ENCODE assay signal across 24 cellular contexts in genomic region chr1:72869873-72870272, GRCh38.
"Had no signal": no experiment of that assay in that cellular context is flagged by ENCODE, and none has a peak within 500 bp of the region (broad histone marks: within the 10 kb centered on the region; RNA-seq: fewer than 3 reads in every experiment).

No MANE protein-coding gene starts in this region.

- H3K4me3 ChIP-seq: colonic mucosa, esophagus squamous epithelium, gastrocnemius medialis, heart right ventricle, left lung, lower lobe of right lung had no signal

- H3K27me3 ChIP-seq: colonic mucosa, esophagus squamous epithelium, gastrocnemius medialis, heart right ventricle, left lung had no signal

- H3K36me3 ChIP-seq: colonic mucosa, esophagus squamous epithelium, gastrocnemius medialis, heart right ventricle, left lung, lower lobe of right lung had no signal

- ATAC-seq: effector memory CD8-positive, alpha-beta T cell; esophagus mucosa; gastrocnemius medialis; heart right ventricle; left cardiac atrium; left lung; left ventricle myocardium superior; lower lobe of right lung had no signal

- FAIRE-seq: islet of Langerhans, keratinocyte had no signal

- H3K4me1 ChIP-seq: colonic mucosa, esophagus squamous epithelium, gastrocnemius medialis, heart right ventricle, left lung, lower lobe of right lung had no signal

- H3K27ac ChIP-seq: colonic mucosa, epithelial cell of prostate, esophagus squamous epithelium, gastrocnemius medialis, heart right ventricle, left lung, lower lobe of right lung had no signal

- H3K9me3 ChIP-seq: colonic mucosa, esophagus squamous epithelium, gastrocnemius medialis, left lung, lower lobe of right lung had no signal

- DNase-seq: colonic mucosa; cortex of kidney; effector CD8-positive, alpha-beta T cell; effector memory CD8-positive, alpha-beta T cell; endodermal cell; erythroblast; esophagus squamous epithelium; foreskin fibroblast; foreskin melanocyte; gastrocnemius medialis; glutamatergic neuron; head of caudate nucleus; heart right ventricle; hippocampal formation; left cardiac atrium; left lung; left ventricle myocardium superior; lower lobe of right lung; mesendoderm; midbrain had no signal
